ENCODE assay signal across 28 cellular contexts in the genomic region with DNA sequence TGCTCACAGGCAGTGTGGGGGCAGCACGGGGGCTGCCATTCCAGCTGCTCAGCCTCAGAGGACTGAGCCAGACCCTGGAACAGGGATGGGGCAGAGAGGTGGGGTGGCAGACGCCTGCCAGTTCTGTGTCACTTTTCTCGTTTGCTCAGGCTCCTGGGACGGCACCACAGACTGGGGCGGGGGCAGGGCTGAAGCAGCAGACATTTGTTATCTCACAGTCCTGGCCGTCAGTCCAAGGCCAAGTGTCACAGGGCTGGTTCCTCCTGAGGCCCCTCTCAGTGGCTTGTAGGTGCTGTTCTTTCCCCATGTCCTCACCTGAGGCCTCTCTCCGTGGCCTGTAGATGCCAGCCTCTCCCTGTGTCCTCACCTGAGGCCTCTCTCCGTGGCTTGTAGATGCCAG. TPM values are rescaled to one million over a fixed set of nuclear protein-coding genes. Genes with fewer than 3 reads are reported as not detected.
DNase-seq lines count a peak whose midpoint lies in the region; ATAC-seq, FAIRE-seq and TF ChIP-seq lines count a peak whose summit lies in the region.
"Had no signal": no experiment of that assay in that cellular context is flagged by ENCODE, and none has a peak within 500 bp of the region (broad histone marks: within the 10 kb centered on the region; RNA-seq: fewer than 3 reads in every experiment).

No MANE protein-coding gene starts in this region.

- peak overlapping the region in 1 of 2 experiments; percentile 70; a peak in 2 of 4 replicates for H3K9ac ChIP-seq in K562 (ENCODE audit: insufficient read depth in 1 of 2, low read depth in 2 of 2, low read length in 2 of 2)
- H3K9ac ChIP-seq in muscle layer of colon (ENCODE audit: low read length): no peak overlapping the region

- no peak overlapping the region for H2AFZ ChIP-seq in K562 (ENCODE audit: low read depth, low read length)

- H3K4me3 ChIP-seq in K562 (no peak overlapping the region), muscle layer of colon (ENCODE audit: low read depth in 1 of 2, low read length in 2 of 2) (no peak overlapping the region), transverse colon (no peak overlapping the region), breast epithelium (no peak overlapping the region)
- H3K4me3 ChIP-seq: adrenal gland, coronary artery, SK-N-MC, skin epidermis had no signal

- FAIRE-seq in K562 (lab: Jason Lieb, UNC): peak; percentile 88
- FAIRE-seq: frontal cortex, GM12892, HTR-8/SVneo had no signal

- in situ Hi-C loops in K562 (cut with MboI): no loop called here
- in situ Hi-C loops in transverse colon (cut with MboI; ENCODE audit: low pct_ligation_motif_present in 1 of 4, low pct_unique_long_range_greater_than_20kb in 1 of 4, low sequenced_read_pairs in 3 of 4): no loop called here

- TF ChIP-seq CTCF in K562 (IDR thresholded peaks at IDR 0.05 in 2 of 3, conservative IDR thresholded peaks at IDR 0.05 in 1 of 3; ENCODE audit: insufficient read depth in 2 of 3, low read depth in 1 of 3, low read length in 3 of 3) (no peak), transverse colon (IDR thresholded peaks at IDR 0.05) (no peak), breast epithelium (IDR thresholded peaks at IDR 0.05) (no peak)

- POLR2A ChIA-PET in K562 (lab: Yijun Ruan, JAX): interaction anchor here (1.0 to 1.2 kb wide), 2 partner anchors 18 to 371 kb away, joined by 3 read pairs; no protein-coding TSS in a partner anchor

- peak in 2 of 4 experiments; percentile 50 to 69 for DNase-seq in K562 (ENCODE audit: extremely low read depth in 1 of 4, low spot score in 3 of 4)
- no peak for DNase-seq in transverse colon
- DNase-seq in breast epithelium (ENCODE audit: low spot score in 2 of 2): no peak
- no peak for DNase-seq in midbrain (lab: John Stamatoyannopoulos, UW)
- DNase-seq in activated effector memory CD4-positive, alpha-beta T cell treated with anti-CD3 and anti-CD28 coated beads, Interleukin-2, amount 50 U/mL, for 16 hours: no peak
- DNase-seq: activated CD4-positive, alpha-beta T cell treated with anti-CD3 and anti-CD28 coated beads, Interleukin-2, amount 10 ng/mL, durations not matched to agents 7 days and 5 days; activated CD8-positive, alpha-beta memory T cell treated with anti-CD3 and anti-CD28 coated beads, Interleukin-2, amount 10 ng/mL, durations not matched to agents 7 days and 5 days; activated naive CD4-positive, alpha-beta T cell treated with anti-CD3 and anti-CD28 coated beads for 36 hours; activated T-cell treated with anti-CD3 and anti-CD28 coated beads, Interleukin-2, amount 50 U/mL, for 48 hours; effector memory CD8-positive, alpha-beta T cell; EL; hippocampal formation; Karpas-422; naive B cell; NCI-H146; NCI-H510A; nucleus accumbens; trophoblast cell had no signal

- H3K9me3 ChIP-seq in KOPT-K1 (ENCODE audit: insufficient read depth, low read length, poor library complexity, severe bottlenecking): no peaks in the 10 kb centered on the region
- no peaks in the 10 kb centered on the region for H3K9me3 ChIP-seq in K562 (replicated peaks; ENCODE audit: control insufficient read depth, insufficient read depth, low read depth, low read length)
- H3K9me3 ChIP-seq in muscle layer of colon (ENCODE audit: low read length): no peaks in the 10 kb centered on the region
- H3K9me3 ChIP-seq in transverse colon: no peaks in the 10 kb centered on the region
- no peaks in the 10 kb centered on the region for H3K9me3 ChIP-seq in breast epithelium
- H3K9me3 ChIP-seq: adrenal gland had no signal

- H3K27me3 ChIP-seq in K562 (ENCODE audit: control insufficient read depth in 2 of 2, insufficient read depth in 2 of 2, low read length in 2 of 2): no peaks in the 10 kb centered on the region
- H3K27me3 ChIP-seq in muscle layer of colon (ENCODE audit: control insufficient read depth in 1 of 2, insufficient read depth in 2 of 2, low read length in 2 of 2): no peaks in the 10 kb centered on the region
- H3K27me3 ChIP-seq in transverse colon: no peaks in the 10 kb centered on the region
- no peaks in the 10 kb centered on the region for H3K27me3 ChIP-seq in breast epithelium
- H3K27me3 ChIP-seq: adrenal gland had no signal

- H3K9me1 ChIP-seq in K562 (ENCODE audit: control insufficient read depth, insufficient read depth, low read length): peaks cover 3% of the 10 kb centered on the region

- TF ChIP-seq POLR2A in K562 (conservative IDR thresholded peaks at IDR 0.05): no peak
- no peak for TF ChIP-seq POLR2A in transverse colon (IDR thresholded peaks at IDR 0.05)
- TF ChIP-seq POLR2A in breast epithelium (IDR thresholded peaks at IDR 0.05): no peak

- H3K4me2 ChIP-seq in K562 (ENCODE audit: insufficient read depth, low read length): no peak overlapping the region; the same call in 1 of the 2 replicates

- H3K36me3 ChIP-seq in KOPT-K1 (ENCODE audit: insufficient read depth, low read length) (peaks cover 24% of the 10 kb centered on the region; the same call in 1 of the 2 replicates), K562 (ENCODE audit: control insufficient read depth, insufficient read depth, low read length) (0 out of 3 replicates have a peak, but pooled peaks cover 2% of the 10 kb centered on the region), muscle layer of colon (ENCODE audit: insufficient read depth, low read length) (peaks cover 54% of the 10 kb centered on the region), transverse colon (peaks cover 0 to 16% (median 0%) of the 10 kb centered on the region in 4 donors), breast epithelium (no peaks in the 10 kb centered on the region)

- TF ChIP-seq RAD21 in K562 (CRISPR knock-in tag; conservative IDR thresholded peaks at IDR 0.05 in 1 of 2, IDR thresholded peaks at IDR 0.05 in 1 of 2): no peak

- H3K27ac ChIP-seq in KOPT-K1 (ENCODE audit: low read depth, low read length, poor library complexity, severe bottlenecking) (peak overlapping the region; percentile 36), K562 (ENCODE audit: extremely low read depth, low read depth, low read length) (no peak overlapping the region), muscle layer of colon (ENCODE audit: low read depth, low read length) (peak overlapping the region; percentile 48), transverse colon (peak overlapping the region in 3 of 4 donors; percentile 63 to 90 (median 74)), breast epithelium (peak overlapping the region in 1 of 2 donors; percentile 19)
- H3K27ac ChIP-seq: adrenal gland, RWPE1, SK-N-MC had no signal

- intact Hi-C loops in K562 (cut with micrococcal nuclease): no loop called here
- intact Hi-C loops in transverse colon (cut with DNase I; ENCODE audit: low total_unique reads): no loop called here
- intact Hi-C loops in breast epithelium (cut with DNase I; ENCODE audit: low total_unique reads): no loop called here

- CTCF ChIA-PET in K562 (lab: Yijun Ruan, JAX; ENCODE audit: low intra/inter-chr PET ratio): no interaction called here

- peaks cover 28 to 56% of the 10 kb centered on the region in 2 experiments; a peak in 4 of 5 replicates for H3K4me1 ChIP-seq in K562 (replicated peaks in 1 of 2; ENCODE audit: control insufficient read depth in 2 of 2, insufficient read depth in 2 of 2, low read length in 2 of 2)
- H3K4me1 ChIP-seq in muscle layer of colon (ENCODE audit: insufficient read depth, low read length): peaks cover 21% of the 10 kb centered on the region
- peaks cover 0 to 13% (median 6%) of the 10 kb centered on the region in 4 donors for H3K4me1 ChIP-seq in transverse colon
- peaks cover 0 to 6% of the 10 kb centered on the region in 2 donors for H3K4me1 ChIP-seq in breast epithelium
- H3K4me1 ChIP-seq: adrenal gland had no signal

- peaks cover 35% of the 10 kb centered on the region for H4K20me1 ChIP-seq in K562 (replicated peaks; ENCODE audit: control insufficient read depth, insufficient read depth, low read length)

- 14% methylated on average over 8 of the region's 8 CpGs for WGBS in K562 (ENCODE audit: insufficient coverage, low coverage, missing lambda C conversion rate)
- WGBS in transverse colon (ENCODE audit: low coverage in 1 of 2), 2 donors: 94 to 100% methylated on average over 2 to 8 of the region's 8 CpGs

- no peaks in the 10 kb centered on the region for H3K79me2 ChIP-seq in K562 (ENCODE audit: control insufficient read depth, insufficient read depth, low read length)

- no peak for TF ChIP-seq EP300 in K562 (IDR thresholded peaks at IDR 0.05; ENCODE audit: low read length)
- no peak for TF ChIP-seq EP300 in transverse colon (IDR thresholded peaks at IDR 0.05; ENCODE audit: low read depth)

- BruUV-seq in K562 (replicated peaks; lab: Mats Ljungman, UMichigan): no TSS peak

- peak; percentile 91 for ATAC-seq in K562
- ATAC-seq: activated CD8-positive, alpha-beta memory T cell treated with anti-CD3 and anti-CD28 coated beads, Interleukin-2, amount 10 ng/mL, durations not matched to agents 7 days and 5 days; effector memory CD8-positive, alpha-beta T cell had no signal

TF ChIP-seq in K562, 482 proteins besides CTCF, POLR2A, EP300 and RAD21 (continues in another document):
- TF ChIP-seq KAT2B (IDR thresholded peaks at IDR 0.05; ENCODE audit: low read depth, low read length) (no peak), ILK (tag; IDR thresholded peaks at IDR 0.05; ENCODE audit: borderline replicate concordance, low read depth) (no peak), ZEB2 (IDR thresholded peaks at IDR 0.05) (no peak), TCF7 (IDR thresholded peaks at IDR 0.05; ENCODE audit: borderline replicate concordance) (no peak)

RNA-seq across cellular contexts. Expression of gene TPCN2, which starts 24.7 kb away (rescaled TPM):
- 40.8 and 84.4 TPM in 2 replicates for total RNA-seq in K562 (2011; cell fraction: chromatin; rRNA removed; ENCODE audit: low replicate concordance)
- total RNA-seq in K562 (2011; cell fraction: nucleolus; rRNA removed): 45.5 and 52.4 TPM in 2 replicates
- total RNA-seq in K562 (2011; cell fraction: nucleoplasm; rRNA removed): 44.5 and 47.8 TPM in 2 replicates
- 4.6 and 4.9 TPM in 2 replicates for total RNA-seq in K562 (2014; rRNA removed)
- total RNA-seq in K562 (2014; rRNA removed; fragmentation: Illumina TruSeq; extraction: Trizol): 2.3 and 2.8 TPM in 2 replicates
- total RNA-seq in K562 (2015; rRNA removed; fragmentation: Illumina TruSeq; extraction: Trizol): 3.1 and 3.2 TPM in 2 replicates
- 9.2 and 10.2 TPM in 2 replicates for total RNA-seq in K562 (2021)
- 5.5 and 5.9 TPM in 2 replicates for polyA plus RNA-seq in K562 (2011; rRNA removed)
- 5.8 TPM in 2 replicates for polyA plus RNA-seq in K562 (2011; cell fraction: cytosol; rRNA removed)
- polyA plus RNA-seq in K562 (2011; cell fraction: nucleus; rRNA removed): 49.5 and 65.9 TPM in 2 replicates
- polyA plus RNA-seq in K562 (2012): 6.3 and 8.7 TPM in 2 replicates
- 5.0 and 5.7 TPM in 2 replicates for polyA plus RNA-seq in K562 (2014; fragmentation: Illumina TruSeq; extraction: Trizol)
- polyA plus RNA-seq in K562 (2014; fragmentation: Nextera tagmentation; extraction: Ambion mirVana): under 1 TPM; 0.66 to 0.82 TPM
- polyA plus RNA-seq in K562 (2014; rRNA removed): 7.0 and 9.3 TPM in 2 replicates
- 4.1 and 5.0 TPM in 2 replicates for polyA minus RNA-seq in K562 (2011; rRNA and poly(A)+ RNA removed)
- polyA minus RNA-seq in K562 (2011; cell fraction: cytosol; rRNA and poly(A)+ RNA removed): 6.3 and 6.4 TPM in 2 replicates
- polyA minus RNA-seq in K562 (2011; cell fraction: nucleus; rRNA and poly(A)+ RNA removed): 15.0 and 17.4 TPM in 2 replicates
- total RNA-seq in transverse colon: 10 to 100 TPM; 16.8 to 25.4 (median 20.7) TPM
- total RNA-seq in breast epithelium: 10 to 100 TPM; 13.0 to 18.0 (median 13.8) TPM
